10 cellular contexts compared by ENCODE assay signal in the genomic region with DNA sequence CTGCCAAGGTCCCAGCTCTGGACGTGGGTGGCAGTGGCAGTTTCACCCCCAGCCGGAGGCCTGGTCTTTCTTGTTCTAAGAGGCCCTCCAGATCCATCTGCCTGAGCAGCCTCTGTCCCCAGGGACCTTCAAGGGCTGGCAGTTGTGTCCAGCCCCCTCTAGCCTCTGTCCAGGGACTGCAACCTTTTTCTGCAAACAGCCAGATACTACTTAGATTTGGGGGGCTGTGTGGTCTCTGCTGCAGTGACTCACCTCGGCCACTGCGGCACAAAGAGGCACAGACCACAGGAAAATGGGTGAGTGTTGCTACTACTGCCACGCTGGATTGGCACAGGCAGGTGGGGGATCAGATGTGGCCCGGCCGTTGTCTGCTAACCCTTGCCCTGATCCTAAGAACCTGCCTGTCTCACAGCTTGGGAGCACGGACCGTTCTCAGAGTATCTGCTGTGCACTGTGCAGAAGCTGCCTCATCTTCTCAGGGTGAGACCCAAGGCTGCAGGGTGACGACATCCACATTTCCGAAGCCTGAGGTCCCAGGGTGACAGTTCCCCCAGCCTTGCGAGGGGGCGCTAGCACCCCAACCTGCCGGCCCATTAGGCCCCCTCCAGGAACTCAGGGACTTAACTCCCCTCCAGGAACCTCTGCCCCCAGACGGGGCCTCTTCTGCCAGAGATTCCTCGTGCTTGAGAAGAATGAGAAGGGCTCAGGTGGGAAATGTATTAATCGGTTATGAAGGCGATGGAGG. TPM values are rescaled to one million over a fixed set of nuclear protein-coding genes. Genes with fewer than 3 reads are reported as not detected.
DNase-seq lines count a peak whose midpoint lies in the region; ATAC-seq and TF ChIP-seq lines count a peak whose summit lies in the region.
"Had no signal": no experiment of that assay in that cellular context is flagged by ENCODE, and none has a peak within 500 bp of the region (broad histone marks: within the 10 kb centered on the region; RNA-seq: fewer than 3 reads in every experiment).

No MANE protein-coding gene starts in this region.

- DNase-seq in IMR-90 (no peak), brain microvascular endothelial cell (no peak), osteoblast (ENCODE audit: insufficient read length, low spot score, missing footprints) (no peak), NCI-H446 (lab: John Stamatoyannopoulos, UW) (no peak), coronary artery (ENCODE audit: low spot score) (no peak)
- DNase-seq in activated T-cell treated with anti-CD3 and anti-CD28 coated beads, Interleukin-2, amount 50 U/mL, for 48 hours: no peak
- DNase-seq: activated naive CD4-positive, alpha-beta T cell had no signal

- H2BK120ac ChIP-seq in IMR-90 (ENCODE audit: low read depth, low read length): no peak overlapping the region

- no peak overlapping the region for H2AFZ ChIP-seq in IMR-90 (replicated peaks; ENCODE audit: low read length, poor library complexity)
- H2AFZ ChIP-seq in osteoblast (ENCODE audit: low read length): no peak overlapping the region

- peaks cover 19% of the 10 kb centered on the region for H3K4me1 ChIP-seq in IMR-90 (ENCODE audit: control insufficient read depth, insufficient read depth, low read length)
- peaks cover 19% of the 10 kb centered on the region for H3K4me1 ChIP-seq in osteoblast (ENCODE audit: insufficient read depth, low read length)

- dilution Hi-C loops in IMR-90 (cut with HindIII; ENCODE audit: low sequenced_read_pairs, unreplicated experiment): no loop called here

- peaks cover 57% of the 10 kb centered on the region for H3K36me3 ChIP-seq in IMR-90 (ENCODE audit: control insufficient read depth, insufficient read depth, low read length)
- peaks cover 39% of the 10 kb centered on the region for H3K36me3 ChIP-seq in brain microvascular endothelial cell (replicated peaks)
- H3K36me3 ChIP-seq in osteoblast (ENCODE audit: insufficient read depth, low read length): peaks cover 79% of the 10 kb centered on the region

- no peak overlapping the region for H3K23ac ChIP-seq in IMR-90 (ENCODE audit: low read depth, low read length)

- H2BK15ac ChIP-seq in IMR-90 (ENCODE audit: low read depth, low read length): no peak overlapping the region

- POLR2A ChIA-PET in IMR-90 (lab: Charles Lee; ENCODE audit: unreplicated experiment): no interaction called here

- no peak overlapping the region for H3K4ac ChIP-seq in IMR-90 (ENCODE audit: low read depth, low read length)

- no peak for TF ChIP-seq POLR2A in IMR-90 (IDR thresholded peaks at IDR 0.05; ENCODE audit: low read depth, low read length)

- no peak overlapping the region for H2BK20ac ChIP-seq in IMR-90 (ENCODE audit: low read depth, low read length)

- H3K9ac ChIP-seq in IMR-90 (ENCODE audit: low read depth, low read length): no peak overlapping the region

- TF ChIP-seq CTCF in IMR-90 (conservative IDR thresholded peaks at IDR 0.05; ENCODE audit: low read depth, low read length): peak; percentile 26; the same call in 1 of the 2 replicates
- peak; percentile 39 for TF ChIP-seq CTCF in brain microvascular endothelial cell (IDR thresholded peaks at IDR 0.05; ENCODE audit: low read depth, low read length, missing control alignments)
- no peak for TF ChIP-seq CTCF in osteoblast (IDR thresholded peaks at IDR 0.05; ENCODE audit: extremely low read depth, low read depth, low read length)
- no peak for TF ChIP-seq CTCF in coronary artery (IDR thresholded peaks at IDR 0.05)

- H2AK9ac ChIP-seq in IMR-90 (replicated peaks; ENCODE audit: low read depth, low read length, poor library complexity): peak overlapping the region; percentile 18

- H3K56ac ChIP-seq in IMR-90 (ENCODE audit: extremely low read depth, insufficient read depth, low read length): no peak overlapping the region

- H3K27ac ChIP-seq in IMR-90 (ENCODE audit: insufficient read depth, low read length): no peak overlapping the region
- H3K27ac ChIP-seq in brain microvascular endothelial cell: no peak overlapping the region
- H3K27ac ChIP-seq in osteoblast (ENCODE audit: low read depth, low read length): peak overlapping the region; percentile 52
- peak overlapping the region in 1 of 2 donors; percentile 75 for H3K27ac ChIP-seq in coronary artery
- H3K27ac ChIP-seq: epithelial cell of prostate, thoracic aorta had no signal

- no TSS peak for BruUV-seq in IMR-90 (replicated peaks; lab: Mats Ljungman, UMichigan)

- no peak overlapping the region for H4K5ac ChIP-seq in IMR-90 (ENCODE audit: low read depth, low read length)

- H2AK5ac ChIP-seq in IMR-90 (ENCODE audit: low read depth, low read length): no peak overlapping the region

- 90% methylated on average over 7 of the region's 18 CpGs; no CpG with 5 or more reads in 1 of the 2 experiments for whole genome bisulfite sequencing in IMR-90 (ENCODE audit: extremely low coverage in 2 of 2, insufficient read length in 1 of 2), 2 experiments

- H2BK5ac ChIP-seq in IMR-90 (ENCODE audit: low read depth, low read length, poor library complexity, severe bottlenecking): no peak overlapping the region

- no peak overlapping the region for H3K18ac ChIP-seq in IMR-90 (ENCODE audit: low read depth, low read length)

- H3K9me1 ChIP-seq in IMR-90 (ENCODE audit: insufficient read depth, low read length): peaks cover 4% of the 10 kb centered on the region

- in situ Hi-C loops in IMR-90 (cut with MboI; ENCODE audit: low sequenced_read_pairs): no loop called here
- in situ Hi-C loops in brain microvascular endothelial cell (cut with HindIII; ENCODE audit: low pct_ligation_motif_present, low sequenced_read_pairs): no loop called here

- intact Hi-C loops in IMR-90 (cut with micrococcal nuclease): loop anchor here (10.0 kb wide), 1 partner anchor 1922 kb away; no protein-coding TSS in a partner anchor

- H4K91ac ChIP-seq in IMR-90 (ENCODE audit: insufficient read depth, low read depth, low read length): no peak overlapping the region

- CTCF ChIA-PET in IMR-90 (lab: Yijun Ruan, JAX): no interaction called here

- H3K9me3 ChIP-seq in IMR-90 (ENCODE audit: control insufficient read depth, insufficient read depth, low read length): no peaks in the 10 kb centered on the region
- H3K9me3 ChIP-seq in osteoblast (ENCODE audit: low read depth, low read length): no peaks in the 10 kb centered on the region
- H3K9me3 ChIP-seq: thoracic aorta had no signal

- H3K27me3 ChIP-seq in IMR-90 (ENCODE audit: control insufficient read depth, insufficient read depth, low read length): no peaks in the 10 kb centered on the region
- no peaks in the 10 kb centered on the region for H3K27me3 ChIP-seq in brain microvascular endothelial cell (replicated peaks)
- H3K27me3 ChIP-seq in osteoblast (ENCODE audit: insufficient read depth, low read length): no peaks in the 10 kb centered on the region

- peaks cover 5 to 64% of the 10 kb centered on the region in 2 experiments; a peak in 3 of 4 replicates for H3K79me1 ChIP-seq in IMR-90 (ENCODE audit: low read depth in 1 of 2, low read length in 2 of 2)

- no peak overlapping the region for H3K14ac ChIP-seq in IMR-90 (replicated peaks; ENCODE audit: low read depth, low read length)

- H3K79me2 ChIP-seq in osteoblast (ENCODE audit: insufficient read depth, low read length): peaks cover 32% of the 10 kb centered on the region

- H3K4me3 ChIP-seq in IMR-90 (ENCODE audit: insufficient read depth, low read depth, low read length) (no peak overlapping the region), brain microvascular endothelial cell (ENCODE audit: low read depth, low read length) (no peak overlapping the region), osteoblast (ENCODE audit: insufficient read depth, low read length) (no peak overlapping the region), coronary artery (no peak overlapping the region)
- H3K4me3 ChIP-seq: thoracic aorta had no signal

- no peak for ATAC-seq in IMR-90 (ENCODE audit: low read depth)

- H4K20me1 ChIP-seq in IMR-90 (ENCODE audit: insufficient read depth, low read length) (peaks cover 31% of the 10 kb centered on the region), osteoblast (ENCODE audit: insufficient read depth, low read length) (peaks cover 56% of the 10 kb centered on the region)

- no peak for TF ChIP-seq RAD21 in IMR-90 (IDR thresholded peaks at IDR 0.05; ENCODE audit: low read length)

- no peak overlapping the region for H4K8ac ChIP-seq in IMR-90 (ENCODE audit: low read depth in 2 of 2, low read length in 2 of 2)

- no peak overlapping the region for H3K4me2 ChIP-seq in IMR-90 (ENCODE audit: low read depth, low read length)
- H3K4me2 ChIP-seq in osteoblast (ENCODE audit: insufficient read depth, low read length): no peak overlapping the region

TF ChIP-seq in IMR-90, 13 proteins besides CTCF, POLR2A, EP300 and RAD21 (continues in another document):
- TF ChIP-seq CEBPB (IDR thresholded peaks at IDR 0.05; ENCODE audit: low read depth, low read length) (no peak), RFX5 (IDR thresholded peaks at IDR 0.05; ENCODE audit: low read depth, low read length) (no peak), MAFK (IDR thresholded peaks at IDR 0.05; ENCODE audit: low read depth, low read length) (no peak)

RNA-seq across cellular contexts. Expression of a gene that starts 27.6 kb away (rescaled TPM):
- 169 and 231 TPM in 2 replicates for total RNA-seq in IMR-90 (2012; rRNA removed)
- polyA plus RNA-seq in IMR-90 (2012; rRNA removed): 148 and 168 TPM in 2 replicates
- polyA plus RNA-seq in IMR-90 (2012; cell fraction: cytosol; rRNA removed): 104 and 544 TPM in 2 replicates
- polyA plus RNA-seq in IMR-90 (2012; cell fraction: nucleus; rRNA removed; ENCODE audit: low replicate concordance): 20.0 and 91.8 TPM in 2 replicates
- 352 and 388 TPM in 2 replicates for total RNA-seq in osteoblast

RNA-seq across cellular contexts. Expression of a gene that starts 39.6 kb away (rescaled TPM):
- total RNA-seq in IMR-90 (2012; rRNA removed): not detected in 2 replicates
- polyA plus RNA-seq in IMR-90 (2012; rRNA removed): not detected in 2 replicates
- polyA plus RNA-seq in IMR-90 (2012; cell fraction: cytosol; rRNA removed): not detected in 2 replicates
- polyA plus RNA-seq in IMR-90 (2012; cell fraction: nucleus; rRNA removed; ENCODE audit: low replicate concordance): not detected in 2 replicates
- 0.72 TPM in 1 of 2 replicates, not detected in the other for total RNA-seq in osteoblast
- total RNA-seq: lung microvascular endothelial cell had no signal

RNA-seq across cellular contexts. Expression of a gene that starts 43.2 kb away (rescaled TPM):
- 24.4 and 31.9 TPM in 2 replicates for total RNA-seq in IMR-90 (2012; rRNA removed)
- polyA plus RNA-seq in IMR-90 (2012; rRNA removed): 30.9 and 33.7 TPM in 2 replicates
- polyA plus RNA-seq in IMR-90 (2012; cell fraction: cytosol; rRNA removed): 23.6 and 45.5 TPM in 2 replicates
- polyA plus RNA-seq in IMR-90 (2012; cell fraction: nucleus; rRNA removed; ENCODE audit: low replicate concordance): 69.5 and 77.5 TPM in 2 replicates
- 18.8 and 21.5 TPM in 2 replicates for total RNA-seq in osteoblast

RNA-seq across cellular contexts. Expression of a gene that starts 43.5 kb away (rescaled TPM):
- total RNA-seq in IMR-90 (2012; rRNA removed) (18.8 and 19.7 TPM in 2 replicates), osteoblast (25.7 and 28.6 TPM in 2 replicates)
- 32.1 and 36.5 TPM in 2 replicates for polyA plus RNA-seq in IMR-90 (2012; rRNA removed)
- 21.1 and 22.1 TPM in 2 replicates for polyA plus RNA-seq in IMR-90 (2012; cell fraction: cytosol; rRNA removed)
- 19.5 and 49.1 TPM in 2 replicates for polyA plus RNA-seq in IMR-90 (2012; cell fraction: nucleus; rRNA removed; ENCODE audit: low replicate concordance)

RNA-seq across cellular contexts. Expression of a gene that starts 53.9 kb away (rescaled TPM):
- 71.7 and 98.0 TPM in 2 replicates for total RNA-seq in IMR-90 (2012; rRNA removed)
- polyA plus RNA-seq in IMR-90 (2012; rRNA removed): 296 and 441 TPM in 2 replicates
- polyA plus RNA-seq in IMR-90 (2012; cell fraction: cytosol; rRNA removed): 200 and 504 TPM in 2 replicates
- 395 and 1,583 TPM in 2 replicates for polyA plus RNA-seq in IMR-90 (2012; cell fraction: nucleus; rRNA removed; ENCODE audit: low replicate concordance)
- total RNA-seq in osteoblast: 88.7 and 102 TPM in 2 replicates

Comparison
In these comparisons a context has a peak if more than half of its experiments do, and no peak if none do; other contexts are left out.
1. CTCF ChIP-seq: peak in IMR-90 (single experiment) and brain microvascular endothelial cell (single experiment); none in osteoblast (single experiment) and coronary artery (single experiment).